ENCODE assay signal across 20 cellular contexts in genomic region chr5:180783340-180784052, GRCh38. TPM values are rescaled to one million over a fixed set of nuclear protein-coding genes. Genes with fewer than 3 reads are reported as not detected.
DNase-seq lines count a peak whose midpoint lies in the region; TF ChIP-seq lines count a peak whose summit lies in the region.
"Had no signal": no experiment of that assay in that cellular context is flagged by ENCODE, and none has a peak within 500 bp of the region (broad histone marks: within the 10 kb centered on the region; RNA-seq: fewer than 3 reads in every experiment).

No MANE protein-coding gene starts in this region.

- CTCF ChIA-PET in RWPE1 (lab: Yijun Ruan, JAX): interaction anchor here (0.6 to 1.3 kb wide), 5 partner anchors 54 to 379 kb away, joined by 3 to 7 read pairs (median 3); no protein-coding TSS in a partner anchor

- POLR2A ChIA-PET in RWPE1 (lab: Yijun Ruan, JAX; ENCODE audit: low non-redundant PET): no interaction called here

- H3K36me3 Mint-ChIP-seq in HFFc6 (ENCODE audit: low read depth): no peaks in the 10 kb centered on the region; the same call in 1 of the 2 replicates
- H3K36me3 Mint-ChIP-seq in endothelial cell (ENCODE audit: low read depth, unreplicated experiment): no peaks in the 10 kb centered on the region
- H3K36me3 Mint-ChIP-seq in osteocyte (ENCODE audit: unreplicated experiment): no peaks in the 10 kb centered on the region

- intact Hi-C loops in dorsolateral prefrontal cortex (cut with DNase I): no loop called here

- DNase-seq in EL (peak; percentile 18), HFFc6 (no peak), endothelial cell (ENCODE audit: low spot score) (no peak), osteocyte (ENCODE audit: extremely low spot score, unreplicated experiment) (no peak), GDM1 (lab: John Stamatoyannopoulos, UW) (no peak), dorsolateral prefrontal cortex (no peak), RWPE1 (ENCODE audit: low spot score) (no peak)
- DNase-seq: Kasumi-1, NCI-H1417, NCI-H187, NCI-H446, NCI-H526 had no signal

- H3K4me3 Mint-ChIP-seq in HFFc6: no peak overlapping the region
- peak overlapping the region; percentile 16 for H3K4me3 Mint-ChIP-seq in endothelial cell (ENCODE audit: unreplicated experiment)
- no peak overlapping the region for H3K4me3 Mint-ChIP-seq in osteocyte (ENCODE audit: unreplicated experiment)
- H3K4me3 Mint-ChIP-seq: B cell, CD14-positive monocyte had no signal

- TF ChIP-seq CTCF in HFFc6 (IDR thresholded peaks at IDR 0.05) (no peak), endothelial cell (IDR thresholded peaks at IDR 0.05; ENCODE audit: unreplicated experiment) (no peak), osteocyte (IDR thresholded peaks at IDR 0.05) (no peak), dorsolateral prefrontal cortex (IDR thresholded peaks at IDR 0.05 in 54 of 56, conservative IDR thresholded peaks at IDR 0.05 in 2 of 56; ENCODE audit: low read depth in 1 of 56, partially characterized antibody in 56 of 56) (no peak), RWPE1 (conservative IDR thresholded peaks at IDR 0.05; ENCODE audit: low read depth) (no peak)

- H3K27ac Mint-ChIP-seq in HFFc6: peak overlapping the region; percentile 17; the same call in 1 of the 2 replicates
- H3K27ac Mint-ChIP-seq in endothelial cell (ENCODE audit: unreplicated experiment): peak overlapping the region; percentile 26
- peak overlapping the region; percentile 98 for H3K27ac Mint-ChIP-seq in osteocyte (ENCODE audit: unreplicated experiment)
- H3K27ac Mint-ChIP-seq: B cell had no signal

- H3K27me3 Mint-ChIP-seq in HFFc6 (ENCODE audit: insufficient read depth): peaks cover 11% of the 10 kb centered on the region
- H3K27me3 Mint-ChIP-seq in endothelial cell (ENCODE audit: unreplicated experiment): peaks cover 8% of the 10 kb centered on the region
- no peaks in the 10 kb centered on the region for H3K27me3 Mint-ChIP-seq in osteocyte (ENCODE audit: unreplicated experiment)
- H3K27me3 Mint-ChIP-seq: B cell had no signal

- H3K27ac ChIP-seq in dorsolateral prefrontal cortex: no peak overlapping the region
- H3K27ac ChIP-seq in RWPE1: no peak overlapping the region
- H3K27ac ChIP-seq: A549, SJSA1 had no signal

- peaks cover 61% of the 10 kb centered on the region for H3K4me1 Mint-ChIP-seq in HFFc6 (ENCODE audit: low read depth)
- H3K4me1 Mint-ChIP-seq in endothelial cell (ENCODE audit: unreplicated experiment): peaks cover 34% of the 10 kb centered on the region
- H3K4me1 Mint-ChIP-seq in osteocyte (ENCODE audit: unreplicated experiment): peaks cover 57% of the 10 kb centered on the region

- H3K4me3 ChIP-seq in dorsolateral prefrontal cortex: no peak overlapping the region
- H3K4me3 ChIP-seq: A549, GM12878, HAP-1, SJSA1 had no signal

- H3K9me3 Mint-ChIP-seq in HFFc6: no peaks in the 10 kb centered on the region
- H3K9me3 Mint-ChIP-seq in endothelial cell (ENCODE audit: unreplicated experiment): no peaks in the 10 kb centered on the region
- no peaks in the 10 kb centered on the region for H3K9me3 Mint-ChIP-seq in osteocyte (ENCODE audit: unreplicated experiment)

- no peaks in the 10 kb centered on the region for H3K27me3 ChIP-seq in dorsolateral prefrontal cortex
- H3K27me3 ChIP-seq: SJSA1 had no signal

RNA-seq across cellular contexts. Expression of gene MGAT1, which starts 19.1 kb away (rescaled TPM):
- 100 to 1,000 TPM; 188 to 220 (median 206) TPM for total RNA-seq in HFFc6 (2021; fragmentation: NEBNext Ultra II Directional; extraction: Animal tissue kit (Norgen Biotek cat#: 25700))
- total RNA-seq in endothelial cell (ENCODE audit: unreplicated experiment) (115 TPM), osteocyte (137 and 140 TPM in 2 replicates), dorsolateral prefrontal cortex (100 to 1,000 TPM in 4 of 120 experiments, 10 to 100 TPM in 116; 46.5 to 113 (median 70.3) TPM)

RNA-seq across cellular contexts. Expression of gene OR2Y1, which starts 43.6 kb away (rescaled TPM):
- total RNA-seq in HFFc6 (2021; fragmentation: NEBNext Ultra II Directional; extraction: Animal tissue kit (Norgen Biotek cat#: 25700)): not detected
- total RNA-seq in endothelial cell (ENCODE audit: unreplicated experiment) (not detected), osteocyte (not detected in 2 replicates), dorsolateral prefrontal cortex (not detected)
- total RNA-seq: B cell, GM12878, MCF 10A, Right ventricle myocardium inferior, SJSA1 had no signal

Comparison
In these comparisons a context has a peak if more than half of its experiments do, and no peak if none do; other contexts are left out.
1. H3K27ac Mint-ChIP-seq: peak in every context shown above with its lines; median percentile 98 in osteocyte; 26 in endothelial cell; 17 in HFFc6.